18 cellular contexts compared by ENCODE assay signal in genomic region chr12:132477703-132478432, GRCh38. TPM values are rescaled to one million over a fixed set of nuclear protein-coding genes. Genes with fewer than 3 reads are reported as not detected.
DNase-seq lines count a peak whose midpoint lies in the region; ATAC-seq, FAIRE-seq and TF ChIP-seq lines count a peak whose summit lies in the region.
"Had no signal": no experiment of that assay in that cellular context is flagged by ENCODE, and none has a peak within 500 bp of the region (broad histone marks: within the 10 kb centered on the region; RNA-seq: fewer than 3 reads in every experiment).

No MANE protein-coding gene starts in this region.

- CTCF ChIA-PET in activated CD4-positive, alpha-beta T cell treated with anti-CD3 and anti-CD28 coated beads for 36 hours (lab: Charles Lee), result interaction anchor here (0.6 kb wide), 1 partner anchor 42 kb away, joined by 3 read pairs; no protein-coding TSS in a partner anchor

- POLR2A ChIA-PET in activated CD4-positive, alpha-beta T cell treated with anti-CD3 and anti-CD28 coated beads for 36 hours (lab: Charles Lee), result no interaction called here

- peaks cover 74 to 76% (median 76%) of the 10 kb centered on the region in 10 experiments for H3K4me1 ChIP-seq in BLaER1 treated with 17β-estradiol and CSF1 and Interleukin-3, amounts not matched to agents 10 nM and 100 nM
- no peaks in the 10 kb centered on the region for H3K4me1 ChIP-seq in right lobe of liver
- H3K4me1 ChIP-seq: lower lobe of right lung, Peyer's patch, upper lobe of right lung had no signal

- WGBS in right lobe of liver (ENCODE audit: insufficient coverage, low coverage, low lambda C conversion rate, missing lambda C conversion rate), result 60% methylated on average over 2 of the region's 19 CpGs

- DNase-seq in activated CD4-positive, alpha-beta T cell treated with anti-CD3 and anti-CD28 coated beads for 36 hours, result no peak
- DNase-seq in activated CD4-positive, alpha-beta T cell treated with anti-CD3 and anti-CD28 coated beads for 1 hour, result no peak
- DNase-seq in activated T-helper 1 cell treated with anti-CD3 and anti-CD28 coated beads, Interleukin-12 subunit alpha, Interleukin-12 subunit beta, Interleukin-2, Interleukin-4 antibody, amounts not matched to agents 30 ng/mL and 10 ng/mL and 1 ng/mL, durations not matched to agents 14 hours and 24 hours and 36 hours (ENCODE audit: low spot score), result no peak
- DNase-seq in right lobe of liver (peak in 2 of 3 donors; percentile 5 to 41), omental fat pad (ENCODE audit: low spot score) (no peak), RCC 7860 (ENCODE audit: low spot score) (no peak)
- no peak for DNase-seq in stimulated activated CD4-positive, alpha-beta T cell treated with anti-CD3 and anti-CD28 coated beads, Interleukin-15, amount 100 ng/mL, for 24 hours
- DNase-seq: activated CD4-positive, alpha-beta T cell treated with anti-CD3 and anti-CD28 coated beads, Interleukin-2, amount 50 U/mL, for 4 hours; activated gamma-delta T cell; dermis blood vessel endothelial cell; GOT3; lower lobe of right lung; MM.1S; NCI-H510A treated with DMSO at 0.1 percent for 48 hours; Peyer's patch; upper lobe of right lung had no signal

- no peak for TF ChIP-seq POLR2A in right lobe of liver (IDR thresholded peaks at IDR 0.05)

- H3K4me3 Mint-ChIP-seq in activated CD4-positive, alpha-beta T cell treated with anti-CD3 and anti-CD28 coated beads for 36 hours, result no peak overlapping the region
- H3K4me3 Mint-ChIP-seq in activated T-helper 1 cell treated with anti-CD3 and anti-CD28 coated beads, Interleukin-12 subunit alpha, Interleukin-12 subunit beta, Interleukin-2, Interleukin-4 antibody, amounts not matched to agents 30 ng/mL and 10 ng/mL and 1 ng/mL, durations not matched to agents 14 hours and 24 hours and 36 hours, result peak overlapping the region; percentile 58

- H3K27ac Mint-ChIP-seq in activated CD4-positive, alpha-beta T cell treated with anti-CD3 and anti-CD28 coated beads for 36 hours, result no peak overlapping the region
- no peak overlapping the region for H3K27ac Mint-ChIP-seq in activated T-helper 1 cell treated with anti-CD3 and anti-CD28 coated beads, Interleukin-12 subunit alpha, Interleukin-12 subunit beta, Interleukin-2, Interleukin-4 antibody, amounts not matched to agents 30 ng/mL and 10 ng/mL and 1 ng/mL, durations not matched to agents 14 hours and 24 hours and 36 hours

- H3K9ac ChIP-seq in BLaER1 treated with 17β-estradiol and CSF1 and Interleukin-3, amounts not matched to agents 10 nM and 100 nM, result peak overlapping the region in 3 of 11 experiments; percentile 10 to 27 (median 24); a peak in 3 of 22 replicates

- H3K27ac ChIP-seq in BLaER1 treated with 17β-estradiol and CSF1 and Interleukin-3, amounts not matched to agents 10 nM and 100 nM, result peak overlapping the region in 7 of 11 experiments; percentile 6 to 57 (median 49); a peak in 11 of 22 replicates
- H3K27ac ChIP-seq in right lobe of liver, result no peak overlapping the region
- H3K27ac ChIP-seq: lower lobe of right lung, Peyer's patch, upper lobe of right lung had no signal

- H3K4me3 ChIP-seq in BLaER1 treated with 17β-estradiol and CSF1 and Interleukin-3, amounts not matched to agents 10 nM and 100 nM, result no peak overlapping the region
- no peak overlapping the region for H3K4me3 ChIP-seq in right lobe of liver
- H3K4me3 ChIP-seq: lower lobe of right lung, Peyer's patch, upper lobe of right lung had no signal

- peak overlapping the region; percentile 75 to 99 (median 89); a peak in 20 of 22 replicates for H3K4me2 ChIP-seq in BLaER1 treated with 17β-estradiol and CSF1 and Interleukin-3, amounts not matched to agents 10 nM and 100 nM

- H3K36me3 ChIP-seq in BLaER1 treated with 17β-estradiol and CSF1 and Interleukin-3, amounts not matched to agents 10 nM and 100 nM, result no peaks in the 10 kb centered on the region
- no peaks in the 10 kb centered on the region for H3K36me3 ChIP-seq in right lobe of liver
- H3K36me3 ChIP-seq: lower lobe of right lung, Peyer's patch, upper lobe of right lung had no signal

- FAIRE-seq in RCC 7860 (lab: Jason Lieb, UNC), result no peak
- FAIRE-seq: A204.1 had no signal

- H3K9me3 ChIP-seq in BLaER1 treated with 17β-estradiol and CSF1 and Interleukin-3, amounts not matched to agents 10 nM and 100 nM (replicated peaks in 1 of 11), result peaks cover 0 to 4% (median 0%) of the 10 kb centered on the region in 11 experiments; a peak in 2 of 22 replicates
- no peaks in the 10 kb centered on the region for H3K9me3 ChIP-seq in right lobe of liver
- H3K9me3 ChIP-seq: lower lobe of right lung, Peyer's patch, upper lobe of right lung had no signal

- TF ChIP-seq CTCF in right lobe of liver (IDR thresholded peaks at IDR 0.05) (no peak), omental fat pad (IDR thresholded peaks at IDR 0.05) (no peak)

- peaks cover 0 to 27% (median 0%) of the 10 kb centered on the region in 11 experiments; a peak in 9 of 22 replicates for H3K27me3 ChIP-seq in BLaER1 treated with 17β-estradiol and CSF1 and Interleukin-3, amounts not matched to agents 10 nM and 100 nM
- H3K27me3 ChIP-seq in right lobe of liver, result no peaks in the 10 kb centered on the region
- H3K27me3 ChIP-seq: Peyer's patch, upper lobe of right lung had no signal

- ATAC-seq in activated CD4-positive, alpha-beta T cell treated with anti-CD3 and anti-CD28 coated beads for 36 hours, result peak; percentile 36
- ATAC-seq in right lobe of liver, result no peak
- no peak for ATAC-seq in omental fat pad (ENCODE audit: low FRiP score)

- no peaks in the 10 kb centered on the region for H3K36me3 Mint-ChIP-seq in activated CD4-positive, alpha-beta T cell treated with anti-CD3 and anti-CD28 coated beads for 36 hours (ENCODE audit: low read depth)
- no peaks in the 10 kb centered on the region for H3K36me3 Mint-ChIP-seq in activated T-helper 1 cell treated with anti-CD3 and anti-CD28 coated beads, Interleukin-12 subunit alpha, Interleukin-12 subunit beta, Interleukin-2, Interleukin-4 antibody, amounts not matched to agents 30 ng/mL and 10 ng/mL and 1 ng/mL, durations not matched to agents 14 hours and 24 hours and 36 hours (ENCODE audit: low read depth)

- intact Hi-C loops in activated CD4-positive, alpha-beta T cell treated with anti-CD3 and anti-CD28 coated beads for 36 hours (cut with DNase I, micrococcal nuclease), result loop anchor here in 1 of 2 experiments (1.0 kb wide), 1 partner anchor 8 kb away; no protein-coding TSS in a partner anchor
- intact Hi-C loops in activated T-helper 1 cell treated with anti-CD3 and anti-CD28 coated beads, Interleukin-12 subunit alpha, Interleukin-12 subunit beta, Interleukin-2, Interleukin-4 antibody, amounts not matched to agents 30 ng/mL and 10 ng/mL and 1 ng/mL, durations not matched to agents 14 hours and 24 hours and 36 hours (cut with micrococcal nuclease), result loop anchor here (1.0 kb wide), 1 partner anchor 10 kb away; no protein-coding TSS in a partner anchor
- intact Hi-C loops in right lobe of liver (cut with DNase I), result no loop called here

- H4K20me1 ChIP-seq in BLaER1 treated with 17β-estradiol and CSF1 and Interleukin-3, amounts not matched to agents 10 nM and 100 nM, result peaks cover 0 to 4% (median 0%) of the 10 kb centered on the region in 11 experiments; a peak in 1 of 22 replicates

- H3K4me1 Mint-ChIP-seq in activated CD4-positive, alpha-beta T cell treated with anti-CD3 and anti-CD28 coated beads for 36 hours, result peaks cover 28% of the 10 kb centered on the region
- peaks cover 23% of the 10 kb centered on the region for H3K4me1 Mint-ChIP-seq in activated T-helper 1 cell treated with anti-CD3 and anti-CD28 coated beads, Interleukin-12 subunit alpha, Interleukin-12 subunit beta, Interleukin-2, Interleukin-4 antibody, amounts not matched to agents 30 ng/mL and 10 ng/mL and 1 ng/mL, durations not matched to agents 14 hours and 24 hours and 36 hours (ENCODE audit: low read depth)

- H3K27me3 Mint-ChIP-seq in activated CD4-positive, alpha-beta T cell treated with anti-CD3 and anti-CD28 coated beads for 36 hours, result no peaks in the 10 kb centered on the region
- peaks cover 2% of the 10 kb centered on the region for H3K27me3 Mint-ChIP-seq in activated T-helper 1 cell treated with anti-CD3 and anti-CD28 coated beads, Interleukin-12 subunit alpha, Interleukin-12 subunit beta, Interleukin-2, Interleukin-4 antibody, amounts not matched to agents 30 ng/mL and 10 ng/mL and 1 ng/mL, durations not matched to agents 14 hours and 24 hours and 36 hours (ENCODE audit: insufficient read depth)

- no peaks in the 10 kb centered on the region for H3K9me3 Mint-ChIP-seq in activated CD4-positive, alpha-beta T cell treated with anti-CD3 and anti-CD28 coated beads for 36 hours (ENCODE audit: low read depth)
- H3K9me3 Mint-ChIP-seq in activated T-helper 1 cell treated with anti-CD3 and anti-CD28 coated beads, Interleukin-12 subunit alpha, Interleukin-12 subunit beta, Interleukin-2, Interleukin-4 antibody, amounts not matched to agents 30 ng/mL and 10 ng/mL and 1 ng/mL, durations not matched to agents 14 hours and 24 hours and 36 hours, result no peaks in the 10 kb centered on the region

RNA-seq across cellular contexts. Expression of gene FBRSL1, which starts 12.1 kb away (rescaled TPM):
- 10 to 100 TPM; 35.7 to 55.1 TPM for total RNA-seq in activated CD4-positive, alpha-beta T cell treated with anti-CD3 and anti-CD28 coated beads for 36 hours
- total RNA-seq in activated T-helper 1 cell treated with anti-CD3 and anti-CD28 coated beads, Interleukin-12 subunit alpha, Interleukin-12 subunit beta, Interleukin-2, Interleukin-4 antibody, amounts not matched to agents 30 ng/mL and 10 ng/mL and 1 ng/mL, durations not matched to agents 14 hours and 24 hours and 36 hours, result 75.8 and 80.2 TPM in 2 replicates
- total RNA-seq in right lobe of liver, result 10 to 100 TPM; 16.2 to 27.6 (median 23.3) TPM
- 10 to 100 TPM in 2 of 4 donors, 1 to 10 TPM in 2; 5.9 to 16.0 (median 9.4) TPM for total RNA-seq in omental fat pad

Comparison
In these comparisons a context has a peak if more than half of its experiments do, and no peak if none do; other contexts are left out.
1. DNase-seq: peak in right lobe of liver (2 of 3); none in activated CD4-positive, alpha-beta T cell treated with anti-CD3 and anti-CD28 coated beads for 36 hours (single experiment), activated CD4-positive, alpha-beta T cell treated with anti-CD3 and anti-CD28 coated beads for 1 hour (single experiment), activated T-helper 1 cell treated with anti-CD3 and anti-CD28 coated beads, Interleukin-12 subunit alpha, Interleukin-12 subunit beta, Interleukin-2, Interleukin-4 antibody, amounts not matched to agents 30 ng/mL and 10 ng/mL and 1 ng/mL, durations not matched to agents 14 hours and 24 hours and 36 hours (single experiment), omental fat pad (single experiment), stimulated activated CD4-positive, alpha-beta T cell treated with anti-CD3 and anti-CD28 coated beads, Interleukin-15, amount 100 ng/mL, for 24 hours (single experiment) and RCC 7860 (single experiment).
2. H3K27ac ChIP-seq: peak in BLaER1 treated with 17β-estradiol and CSF1 and Interleukin-3, amounts not matched to agents 10 nM and 100 nM (7 of 11); none in right lobe of liver (0 of 3).